9 cellular contexts compared by ENCODE assay signal in the genomic region with DNA sequence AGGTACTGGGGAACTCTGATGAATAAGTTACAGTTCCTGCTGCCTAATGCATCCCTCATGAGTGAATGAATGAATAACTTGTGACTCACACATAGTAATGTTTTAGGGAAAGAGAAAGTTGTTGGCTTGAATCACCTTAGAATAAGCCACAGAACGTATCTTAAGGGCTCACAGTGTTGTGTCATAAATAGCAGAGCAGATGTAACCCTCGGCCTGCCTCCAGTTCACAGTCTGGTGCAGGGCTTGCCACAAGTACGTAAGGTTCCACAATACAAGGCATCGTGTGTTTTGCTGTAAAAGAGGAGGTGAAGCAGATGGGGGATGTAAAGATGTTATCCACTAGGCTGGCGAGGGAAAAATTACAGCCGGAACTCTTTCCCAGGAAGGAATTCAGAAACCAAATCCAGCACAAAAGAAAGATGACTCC.
DNase-seq lines count a peak whose midpoint lies in the region; ATAC-seq, FAIRE-seq and TF ChIP-seq lines count a peak whose summit lies in the region.
"Had no signal": no experiment of that assay in that cellular context is flagged by ENCODE, and none has a peak within 500 bp of the region (broad histone marks: within the 10 kb centered on the region; RNA-seq: fewer than 3 reads in every experiment).

No MANE protein-coding gene starts in this region.

- no peak for ATAC-seq in GM23338
- ATAC-seq in left ventricle myocardium superior, result peak; percentile 83
- ATAC-seq in stimulated activated naive B cell treated with anti-CD40 and anti-IgM and Interleukin-4, amounts not matched to agents 10 μg/mL and 1 μg/mL and 100 μg/mL, for 72 hours (replicated peaks), result no peak

- H3K4me3 ChIP-seq in GM23338 (no peak overlapping the region), stomach (no peak overlapping the region)
- H3K4me3 ChIP-seq: BLaER1 treated with 17β-estradiol and CSF1 and Interleukin-3, amounts not matched to agents 10 nM and 100 nM had no signal

- peak; percentile 96 for DNase-seq in A172 (ENCODE audit: low spot score)
- no peak for DNase-seq in GM23338 (ENCODE audit: low spot score)
- DNase-seq in SK-MEL-5 (ENCODE audit: low read depth, low spot score), result peak; percentile 95
- no peak for DNase-seq in left ventricle myocardium superior
- no peak for DNase-seq in T-helper 2 cell
- no peak for DNase-seq in stimulated activated naive B cell treated with anti-CD40 and anti-IgM and Interleukin-4, amounts not matched to agents 10 μg/mL and 1 μg/mL and 100 μg/mL, for 72 hours
- DNase-seq in GM12891 (ENCODE audit: insufficient read length, low spot score), result no peak
- DNase-seq in stomach, result no peak

- H3K27me3 ChIP-seq in GM23338 (ENCODE audit: insufficient read depth) (no peaks in the 10 kb centered on the region), stomach (no peaks in the 10 kb centered on the region)
- H3K27me3 ChIP-seq: BLaER1 treated with 17β-estradiol and CSF1 and Interleukin-3, amounts not matched to agents 10 nM and 100 nM had no signal

- H3K27me3 Mint-ChIP-seq in GM23338 (ENCODE audit: insufficient read depth, low read depth, poor library complexity), result peaks cover 2% of the 10 kb centered on the region
- H3K27me3 Mint-ChIP-seq in stimulated activated naive B cell treated with anti-CD40 and anti-IgM and Interleukin-4, amounts not matched to agents 10 μg/mL and 1 μg/mL and 100 μg/mL, for 72 hours, result no peaks in the 10 kb centered on the region

- H3K4me1 Mint-ChIP-seq in GM23338, result peaks cover 11% of the 10 kb centered on the region
- H3K4me1 Mint-ChIP-seq in stimulated activated naive B cell treated with anti-CD40 and anti-IgM and Interleukin-4, amounts not matched to agents 10 μg/mL and 1 μg/mL and 100 μg/mL, for 72 hours, result no peaks in the 10 kb centered on the region

- no peak for FAIRE-seq in GM12891 (lab: Jason Lieb, UNC)

- H3K27ac Mint-ChIP-seq in GM23338, result no peak overlapping the region
- H3K27ac Mint-ChIP-seq in stimulated activated naive B cell treated with anti-CD40 and anti-IgM and Interleukin-4, amounts not matched to agents 10 μg/mL and 1 μg/mL and 100 μg/mL, for 72 hours, result no peak overlapping the region

- TF ChIP-seq POLR2A in GM12891 (IDR thresholded peaks at IDR 0.05; ENCODE audit: low read depth, low read length), result no peak
- TF ChIP-seq POLR2A in stomach (IDR thresholded peaks at IDR 0.05), result no peak

- H3F3A ChIP-seq in GM23338 (replicated peaks; ENCODE audit: low read depth), result no peaks in the 10 kb centered on the region

- no peak overlapping the region for H3K4me3 Mint-ChIP-seq in GM23338
- H3K4me3 Mint-ChIP-seq in stimulated activated naive B cell treated with anti-CD40 and anti-IgM and Interleukin-4, amounts not matched to agents 10 μg/mL and 1 μg/mL and 100 μg/mL, for 72 hours, result no peak overlapping the region

- H3K36me3 Mint-ChIP-seq in GM23338 (ENCODE audit: low read depth), result no peaks in the 10 kb centered on the region
- no peaks in the 10 kb centered on the region for H3K36me3 Mint-ChIP-seq in stimulated activated naive B cell treated with anti-CD40 and anti-IgM and Interleukin-4, amounts not matched to agents 10 μg/mL and 1 μg/mL and 100 μg/mL, for 72 hours

- WGBS in stomach, 5 donors, result 70 to 79% (median 73%) methylated on average over 6 of the region's 6 CpGs

- intact Hi-C loops in left ventricle myocardium superior (cut with micrococcal nuclease), result no loop called here
- intact Hi-C loops in stomach (cut with DNase I; ENCODE audit: low total_unique reads), result no loop called here

- no peaks in the 10 kb centered on the region for H4K20me1 ChIP-seq in GM23338 (replicated peaks; ENCODE audit: insufficient read depth)
- H4K20me1 ChIP-seq: BLaER1 treated with 17β-estradiol and CSF1 and Interleukin-3, amounts not matched to agents 10 nM and 100 nM had no signal

- no peak overlapping the region for H2AFZ ChIP-seq in GM23338

- in situ Hi-C loops in SK-MEL-5 (cut with HindIII; ENCODE audit: low pct_unique_long_range_greater_than_20kb, low sequenced_read_pairs), result no loop called here

- H3K9me3 Mint-ChIP-seq in GM23338, result no peaks in the 10 kb centered on the region
- H3K9me3 Mint-ChIP-seq in stimulated activated naive B cell treated with anti-CD40 and anti-IgM and Interleukin-4, amounts not matched to agents 10 μg/mL and 1 μg/mL and 100 μg/mL, for 72 hours, result no peaks in the 10 kb centered on the region

- H3K4me2 ChIP-seq in GM23338, result 0 out of 2 replicates have a peak overlapping the region, but pooled peaks have one; percentile 21
- H3K4me2 ChIP-seq: BLaER1 treated with 17β-estradiol and CSF1 and Interleukin-3, amounts not matched to agents 10 nM and 100 nM had no signal

- H3K9me2 ChIP-seq in GM23338 (ENCODE audit: insufficient read depth), result 0 out of 2 replicates have a peak, but pooled peaks cover 4% of the 10 kb centered on the region

- peaks cover 16% of the 10 kb centered on the region for H3K4me1 ChIP-seq in GM23338 (ENCODE audit: insufficient read depth)
- no peaks in the 10 kb centered on the region for H3K4me1 ChIP-seq in stomach
- H3K4me1 ChIP-seq: BLaER1 treated with 17β-estradiol and CSF1 and Interleukin-3, amounts not matched to agents 10 nM and 100 nM had no signal

- no peaks in the 10 kb centered on the region for H3K79me2 ChIP-seq in GM23338 (replicated peaks; ENCODE audit: insufficient read depth)

- no peak for TF ChIP-seq EP300 in stomach (IDR thresholded peaks at IDR 0.05)

- H3K27ac ChIP-seq in GM23338 (ENCODE audit: low read depth) (no peak overlapping the region), stomach (no peak overlapping the region)
- H3K27ac ChIP-seq: BLaER1 treated with 17β-estradiol and CSF1 and Interleukin-3, amounts not matched to agents 10 nM and 100 nM had no signal

- TF ChIP-seq CTCF in GM23338 (conservative IDR thresholded peaks at IDR 0.05; ENCODE audit: low read depth in 2 of 2), result no peak
- no peak for TF ChIP-seq CTCF in stomach (IDR thresholded peaks at IDR 0.05)

- H3K9me3 ChIP-seq in stomach, result no peaks in the 10 kb centered on the region
- H3K9me3 ChIP-seq: BLaER1 treated with 17β-estradiol and CSF1 and Interleukin-3, amounts not matched to agents 10 nM and 100 nM had no signal

- H3K36me3 ChIP-seq in GM23338 (ENCODE audit: insufficient read depth) (no peaks in the 10 kb centered on the region), stomach (no peaks in the 10 kb centered on the region)
- H3K36me3 ChIP-seq: BLaER1 treated with 17β-estradiol and CSF1 and Interleukin-3, amounts not matched to agents 10 nM and 100 nM had no signal

TF ChIP-seq in GM23338, 12 proteins besides CTCF, POLR2A, EP300 and RAD21 (continues in another document):
- TF ChIP-seq ZNF331 (CRISPR knock-in tag; IDR thresholded peaks at IDR 0.05; ENCODE audit: low read depth) (no peak), REST (IDR thresholded peaks at IDR 0.05; ENCODE audit: unreplicated experiment) (no peak)

TF ChIP-seq in GM12891, 5 proteins besides CTCF, POLR2A, EP300 and RAD21:
- TF ChIP-seq POLR2AphosphoS5 (IDR thresholded peaks at IDR 0.05; ENCODE audit: low read depth, low read length), result no peak
- no peak for TF ChIP-seq SPI1 (IDR thresholded peaks at IDR 0.05; ENCODE audit: low read depth, low read length)
- no peak for TF ChIP-seq PAX5 (IDR thresholded peaks at IDR 0.05; ENCODE audit: insufficient read depth, low read length, severe bottlenecking)
- TF ChIP-seq TAF1 (IDR thresholded peaks at IDR 0.05; ENCODE audit: low read depth, low read length), result no peak
- TF ChIP-seq POU2F2 (IDR thresholded peaks at IDR 0.05; ENCODE audit: low read depth, low read length), result no peak

Comparison
In these comparisons a context has a peak if more than half of its experiments do, and no peak if none do; other contexts are left out.
1. DNase-seq: peak in A172 (single experiment) and SK-MEL-5 (single experiment); none in GM23338 (single experiment), left ventricle myocardium superior (single experiment), T-helper 2 cell (0 of 5), stimulated activated naive B cell treated with anti-CD40 and anti-IgM and Interleukin-4, amounts not matched to agents 10 μg/mL and 1 μg/mL and 100 μg/mL, for 72 hours (single experiment), GM12891 (single experiment) and stomach (single experiment).